1 cellular context compared by ENCODE assay signal in the genomic region with DNA sequence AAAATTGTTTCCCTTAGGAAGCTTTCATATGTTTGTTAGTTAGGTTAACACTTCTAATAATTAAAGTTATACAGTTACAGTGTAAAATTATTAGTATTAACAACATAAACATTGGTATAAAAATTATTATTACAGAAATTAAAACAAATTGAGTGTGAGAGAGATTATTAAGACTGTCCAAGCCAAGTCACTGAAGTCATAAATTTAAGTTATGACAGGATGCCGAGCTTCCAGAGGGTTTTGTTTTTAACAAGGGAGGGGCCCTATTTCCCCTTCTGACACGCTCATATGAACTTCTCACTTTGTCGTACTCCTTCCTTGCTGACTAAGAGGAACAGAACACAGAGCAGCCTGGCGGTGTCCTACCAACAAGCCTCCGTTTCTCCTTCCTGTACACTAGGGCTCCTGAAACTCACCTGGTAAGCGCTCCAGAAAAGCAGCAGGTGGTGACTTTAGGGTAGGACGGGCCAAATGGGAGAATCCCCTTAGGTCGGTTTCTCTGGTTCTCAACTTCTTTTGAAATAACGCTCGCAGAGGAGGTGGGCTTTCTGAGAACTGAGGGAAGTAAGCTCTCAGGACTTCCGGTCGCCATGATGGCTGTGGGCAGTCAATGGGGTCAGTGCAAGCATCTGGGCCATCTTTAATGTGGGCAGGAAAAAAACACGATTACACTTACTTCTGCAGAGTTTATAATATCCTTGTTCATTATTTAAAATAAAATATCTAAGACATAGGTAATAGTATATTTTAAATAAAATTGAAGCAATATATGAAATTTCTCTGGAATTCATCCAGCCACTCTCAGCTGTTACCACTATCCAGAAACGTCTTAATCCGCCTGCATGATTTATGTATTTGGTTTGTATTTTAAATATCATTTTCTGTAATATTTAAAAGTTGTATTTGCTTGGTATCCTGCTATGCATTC.
TF ChIP-seq lines count a peak whose summit lies in the region.

Gene CARD8, minus strand, starts transcription at position 537 of the 928 bp plus-strand sequence. CDS start 14,892 bp downstream, outside the sequence.

TF ChIP-seq in WTC11, 78 proteins besides CTCF, POLR2A, EP300 and RAD21 (continued from another document):
- TF ChIP-seq MYBL2 (CRISPR knock-in tag; IDR thresholded peaks at IDR 0.05) = no peak
TF ChIP-seq in WTC11: peak in this region for 2.
